Comparison of ENCODE assay signal across 1 cellular context in the genomic region with DNA sequence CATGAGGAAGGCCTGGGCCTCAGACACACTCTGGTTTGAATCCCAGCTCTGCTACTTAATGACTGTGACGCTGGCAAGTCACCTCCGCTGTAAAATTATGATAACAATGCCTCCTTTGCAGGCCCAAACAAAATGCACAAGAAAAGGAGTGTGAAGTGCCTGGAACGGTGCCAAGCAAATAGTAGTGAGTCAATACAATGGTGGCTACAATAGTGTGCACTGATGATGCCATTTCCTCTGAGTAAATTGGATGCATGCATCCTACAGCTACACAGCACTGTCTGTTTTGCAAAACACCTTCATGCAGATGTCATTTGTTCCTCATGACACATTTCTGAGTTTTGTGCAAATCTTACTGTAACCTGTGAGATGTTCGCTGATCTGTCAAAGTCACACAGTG.
TF ChIP-seq lines count a peak whose summit lies in the region.

No MANE protein-coding gene starts in this region.

TF ChIP-seq in HepG2, 621 proteins besides CTCF, POLR2A, EP300 and RAD21 (continued from another document):
- TF ChIP-seq, protein P1, sequence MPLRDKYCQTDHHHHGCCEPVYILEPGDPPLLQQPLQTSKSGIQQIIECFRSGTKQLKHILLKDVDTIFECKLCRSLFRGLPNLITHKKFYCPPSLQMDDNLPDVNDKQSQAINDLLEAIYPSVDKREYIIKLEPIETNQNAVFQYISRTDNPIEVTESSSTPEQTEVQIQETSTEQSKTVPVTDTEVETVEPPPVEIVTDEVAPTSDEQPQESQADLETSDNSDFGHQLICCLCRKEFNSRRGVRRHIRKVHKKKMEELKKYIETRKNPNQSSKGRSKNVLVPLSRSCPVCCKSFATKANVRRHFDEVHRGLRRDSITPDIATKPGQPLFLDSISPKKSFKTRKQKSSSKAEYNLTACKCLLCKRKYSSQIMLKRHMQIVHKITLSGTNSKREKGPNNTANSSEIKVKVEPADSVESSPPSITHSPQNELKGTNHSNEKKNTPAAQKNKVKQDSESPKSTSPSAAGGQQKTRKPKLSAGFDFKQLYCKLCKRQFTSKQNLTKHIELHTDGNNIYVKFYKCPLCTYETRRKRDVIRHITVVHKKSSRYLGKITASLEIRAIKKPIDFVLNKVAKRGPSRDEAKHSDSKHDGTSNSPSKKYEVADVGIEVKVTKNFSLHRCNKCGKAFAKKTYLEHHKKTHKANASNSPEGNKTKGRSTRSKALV (CRISPR knock-in tag; IDR thresholded peaks at IDR 0.05) = no peak
- TF ChIP-seq ZNF180 (CRISPR knock-in tag; IDR thresholded peaks at IDR 0.05; ENCODE audit: borderline replicate concordance, low read depth) = no peak
- TF ChIP-seq TAF15 (IDR thresholded peaks at IDR 0.05; ENCODE audit: low read depth, low read length, poor library complexity, severe bottlenecking) = no peak
- TF ChIP-seq SMAD9 (CRISPR knock-in tag; IDR thresholded peaks at IDR 0.05) = no peak
TF ChIP-seq in HepG2: peak in this region for 1.
